ENCODE assay signal across 8 cellular contexts in the genomic region with DNA sequence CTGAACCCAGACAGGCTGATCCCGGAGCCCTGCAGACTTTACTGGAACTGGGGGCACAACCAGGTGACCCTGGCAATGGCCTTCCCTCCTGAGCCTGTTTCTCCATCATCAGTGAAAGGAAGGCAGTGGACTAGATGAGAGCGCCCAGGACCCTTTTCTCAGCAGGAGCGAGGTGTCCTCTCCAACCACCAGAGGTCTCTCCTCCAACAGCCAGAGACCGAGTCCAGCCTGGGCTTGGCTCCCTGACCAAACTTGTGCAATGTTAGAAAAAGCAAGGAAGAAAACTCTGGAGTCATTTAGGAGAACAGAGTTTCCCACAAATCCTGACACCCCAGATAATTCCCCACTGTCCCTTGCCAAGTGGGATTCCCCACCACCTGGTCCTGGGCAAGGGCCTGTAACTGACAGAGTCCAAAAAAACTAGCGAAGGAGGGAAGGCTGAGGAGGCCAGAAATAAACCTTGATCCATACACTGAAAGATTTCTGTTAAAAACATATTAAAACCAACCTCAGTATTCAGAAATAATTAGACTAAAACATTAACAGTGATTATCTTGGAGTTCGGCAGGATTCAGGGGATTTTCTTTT. TPM values are rescaled to one million over a fixed set of nuclear protein-coding genes. Genes with fewer than 3 reads are reported as not detected.
DNase-seq lines count a peak whose midpoint lies in the region; ATAC-seq and TF ChIP-seq lines count a peak whose summit lies in the region.

No MANE protein-coding gene starts in this region.

- no peak overlapping the region for H3K4me2 ChIP-seq in DOHH2 (ENCODE audit: low read length)

- no peak overlapping the region for H3K4me3 Mint-ChIP-seq in WTC11
- no peak overlapping the region for H3K4me3 Mint-ChIP-seq in naive thymus-derived CD4-positive, alpha-beta T cell
- H3K4me3 Mint-ChIP-seq in activated T-helper 2 cell treated with anti-CD3 and anti-CD28 coated beads, Interferon-gamma antibody, Interleukin-2, Interleukin-4, amounts not matched to agents 10 μg/mL and 5 μg/mL and 100 μg/mL, durations not matched to agents 14 hours and 24 hours and 36 hours (ENCODE audit: low read depth), result no peak overlapping the region

- CTCF ChIA-PET in WTC11 (lab: Charles Lee), result no interaction called here
- CTCF ChIA-PET in naive thymus-derived CD4-positive, alpha-beta T cell (lab: Charles Lee), result interaction anchor here (1.6 to 1.9 kb wide), 2 partner anchors 9 to 54 kb away, joined by 4 to 5 read pairs; no protein-coding TSS in a partner anchor

- peak in 41 of 76 experiments; percentile 3 to 57 (median 25) for DNase-seq in HUDEP-2 (lab: John Stamatoyannopoulos, UW; ENCODE audit: unreplicated experiment in 76 of 76)
- peak; percentile 55 for DNase-seq in WTC11 (ENCODE audit: low spot score)
- peak; percentile 29 to 87 (median 68) for DNase-seq in head of caudate nucleus
- DNase-seq in posterior cingulate gyrus, result peak in 8 of 10 donors; percentile 51 to 95 (median 64)
- DNase-seq in naive thymus-derived CD4-positive, alpha-beta T cell, result no peak
- DNase-seq in activated T-helper 2 cell treated with anti-CD3 and anti-CD28 coated beads, Interferon-gamma antibody, Interleukin-2, Interleukin-4, amounts not matched to agents 10 μg/mL and 5 μg/mL and 100 μg/mL, durations not matched to agents 14 hours and 24 hours and 36 hours (ENCODE audit: low spot score), result no peak
- no peak for DNase-seq in GF-D8 (lab: John Stamatoyannopoulos, UW)

- no peaks in the 10 kb centered on the region for H3K9me3 ChIP-seq in DOHH2 (ENCODE audit: control insufficient read depth, insufficient read depth, low read length)
- no peaks in the 10 kb centered on the region for H3K9me3 ChIP-seq in naive thymus-derived CD4-positive, alpha-beta T cell (ENCODE audit: control insufficient read depth in 2 of 3, low read length in 3 of 3)

- H3K4me1 ChIP-seq in DOHH2 (ENCODE audit: control insufficient read depth, low read length), result peaks cover 4% of the 10 kb centered on the region; the same call in 1 of the 2 replicates
- no peaks in the 10 kb centered on the region for H3K4me1 ChIP-seq in naive thymus-derived CD4-positive, alpha-beta T cell (ENCODE audit: control insufficient read depth in 2 of 2, insufficient read depth in 2 of 2, low read length in 2 of 2)

- intact Hi-C loops in head of caudate nucleus (cut with DNase I) (no loop called here), posterior cingulate gyrus (cut with DNase I) (loop anchor here (2.0 kb wide), 1 partner anchor 175 kb away; no protein-coding TSS in a partner anchor)
- intact Hi-C loops in naive thymus-derived CD4-positive, alpha-beta T cell (cut with micrococcal nuclease), result loop anchor here (1.0 kb wide), 2 partner anchors 174 to 389 kb away; no protein-coding TSS in a partner anchor
- intact Hi-C loops in activated T-helper 2 cell treated with anti-CD3 and anti-CD28 coated beads, Interferon-gamma antibody, Interleukin-2, Interleukin-4, amounts not matched to agents 10 μg/mL and 5 μg/mL and 100 μg/mL, durations not matched to agents 14 hours and 24 hours and 36 hours (cut with micrococcal nuclease), result no loop called here

- no peaks in the 10 kb centered on the region for H3K36me3 Mint-ChIP-seq in WTC11
- H3K36me3 Mint-ChIP-seq in naive thymus-derived CD4-positive, alpha-beta T cell, result peaks cover 0 to 3% (median 0%) of the 10 kb centered on the region in 5 donors
- no peaks in the 10 kb centered on the region for H3K36me3 Mint-ChIP-seq in activated T-helper 2 cell treated with anti-CD3 and anti-CD28 coated beads, Interferon-gamma antibody, Interleukin-2, Interleukin-4, amounts not matched to agents 10 μg/mL and 5 μg/mL and 100 μg/mL, durations not matched to agents 14 hours and 24 hours and 36 hours (ENCODE audit: low read depth)

- no peaks in the 10 kb centered on the region for H3K9me2 ChIP-seq in DOHH2 (replicated peaks; ENCODE audit: control insufficient read depth, low read length)

- no peak overlapping the region for H3K4me3 ChIP-seq in DOHH2 (ENCODE audit: low read length)
- no peak overlapping the region for H3K4me3 ChIP-seq in naive thymus-derived CD4-positive, alpha-beta T cell (ENCODE audit: low read length)

- H3K36me3 ChIP-seq in DOHH2 (ENCODE audit: control insufficient read depth, low read length), result no peaks in the 10 kb centered on the region
- H3K36me3 ChIP-seq in naive thymus-derived CD4-positive, alpha-beta T cell (ENCODE audit: control insufficient read depth in 2 of 3, insufficient read depth in 3 of 3, low read length in 3 of 3), result no peaks in the 10 kb centered on the region

- H3K27me3 Mint-ChIP-seq in WTC11 (ENCODE audit: low read depth), result no peaks in the 10 kb centered on the region
- no peaks in the 10 kb centered on the region for H3K27me3 Mint-ChIP-seq in naive thymus-derived CD4-positive, alpha-beta T cell
- no peaks in the 10 kb centered on the region for H3K27me3 Mint-ChIP-seq in activated T-helper 2 cell treated with anti-CD3 and anti-CD28 coated beads, Interferon-gamma antibody, Interleukin-2, Interleukin-4, amounts not matched to agents 10 μg/mL and 5 μg/mL and 100 μg/mL, durations not matched to agents 14 hours and 24 hours and 36 hours (ENCODE audit: low read depth)

- peak overlapping the region; percentile 83; the same call in 1 of the 2 replicates for H3K27ac Mint-ChIP-seq in WTC11
- no peak overlapping the region for H3K27ac Mint-ChIP-seq in naive thymus-derived CD4-positive, alpha-beta T cell
- no peak overlapping the region for H3K27ac Mint-ChIP-seq in activated T-helper 2 cell treated with anti-CD3 and anti-CD28 coated beads, Interferon-gamma antibody, Interleukin-2, Interleukin-4, amounts not matched to agents 10 μg/mL and 5 μg/mL and 100 μg/mL, durations not matched to agents 14 hours and 24 hours and 36 hours

- no peak overlapping the region for H3K27ac ChIP-seq in DOHH2 (ENCODE audit: low read depth, low read length)
- no peak overlapping the region for H3K27ac ChIP-seq in naive thymus-derived CD4-positive, alpha-beta T cell (ENCODE audit: low read depth, low read length)

- H3K79me2 ChIP-seq in DOHH2 (ENCODE audit: control insufficient read depth, low read length), result no peaks in the 10 kb centered on the region

- POLR2A ChIA-PET in WTC11 (lab: Charles Lee), result no interaction called here
- POLR2A ChIA-PET in naive thymus-derived CD4-positive, alpha-beta T cell (lab: Charles Lee), result no interaction called here

- peaks cover 6% of the 10 kb centered on the region for H3K4me1 Mint-ChIP-seq in WTC11
- peaks cover 0 to 3% (median 0%) of the 10 kb centered on the region in 7 donors for H3K4me1 Mint-ChIP-seq in naive thymus-derived CD4-positive, alpha-beta T cell
- H3K4me1 Mint-ChIP-seq in activated T-helper 2 cell treated with anti-CD3 and anti-CD28 coated beads, Interferon-gamma antibody, Interleukin-2, Interleukin-4, amounts not matched to agents 10 μg/mL and 5 μg/mL and 100 μg/mL, durations not matched to agents 14 hours and 24 hours and 36 hours (ENCODE audit: low read depth), result no peaks in the 10 kb centered on the region

- H3F3A ChIP-seq in DOHH2 (ENCODE audit: control insufficient read depth, insufficient read depth), result no peaks in the 10 kb centered on the region

- TF ChIP-seq CTCF in DOHH2 (IDR thresholded peaks at IDR 0.05; ENCODE audit: low read depth, low read length, poor library complexity, severe bottlenecking), result peak; percentile 72
- TF ChIP-seq CTCF in WTC11 (IDR thresholded peaks at IDR 0.05), result no peak

- peak; percentile 74 for ATAC-seq in WTC11
- ATAC-seq in naive thymus-derived CD4-positive, alpha-beta T cell, result no peak

- H4K20me1 ChIP-seq in DOHH2 (ENCODE audit: control insufficient read depth, insufficient read depth, low read depth, low read length), result no peaks in the 10 kb centered on the region

- H3K9me3 Mint-ChIP-seq in WTC11, result no peaks in the 10 kb centered on the region
- no peaks in the 10 kb centered on the region for H3K9me3 Mint-ChIP-seq in naive thymus-derived CD4-positive, alpha-beta T cell
- H3K9me3 Mint-ChIP-seq in activated T-helper 2 cell treated with anti-CD3 and anti-CD28 coated beads, Interferon-gamma antibody, Interleukin-2, Interleukin-4, amounts not matched to agents 10 μg/mL and 5 μg/mL and 100 μg/mL, durations not matched to agents 14 hours and 24 hours and 36 hours, result no peaks in the 10 kb centered on the region

- no peaks in the 10 kb centered on the region for H3K27me3 ChIP-seq in DOHH2 (ENCODE audit: control insufficient read depth, low read length)
- H3K27me3 ChIP-seq in naive thymus-derived CD4-positive, alpha-beta T cell (ENCODE audit: control insufficient read depth in 2 of 2, insufficient read depth in 2 of 2, low read length in 2 of 2), result no peaks in the 10 kb centered on the region

TF ChIP-seq in WTC11, 78 proteins besides CTCF, POLR2A, EP300 and RAD21 (continues in another document):
- no peak for TF ChIP-seq CREM (CRISPR knock-in tag; IDR thresholded peaks at IDR 0.05)

RNA-seq across cellular contexts. Expression of gene RPS6KL1, which starts 9.0 kb away (rescaled TPM):
- total RNA-seq in WTC11 (2021), result 10.6 to 12.6 TPM (median 12.2 TPM) in 3 replicates
- 10 to 100 TPM in 2 of 5 experiments, 1 to 10 TPM in 3; 3.0 to 12.8 (median 6.3) TPM for total RNA-seq in naive thymus-derived CD4-positive, alpha-beta T cell
- 1 to 10 TPM; 2.0 to 4.0 TPM for polyA plus RNA-seq in naive thymus-derived CD4-positive, alpha-beta T cell
- total RNA-seq in activated T-helper 2 cell treated with anti-CD3 and anti-CD28 coated beads, Interferon-gamma antibody, Interleukin-2, Interleukin-4, amounts not matched to agents 10 μg/mL and 5 μg/mL and 100 μg/mL, durations not matched to agents 14 hours and 24 hours and 36 hours, result 10.8 and 12.0 TPM in 2 replicates

RNA-seq across cellular contexts. Expression of gene DLST, which starts 32.4 kb away (rescaled TPM):
- 112 to 121 TPM (median 119 TPM) in 3 replicates for total RNA-seq in WTC11 (2021)
- total RNA-seq in naive thymus-derived CD4-positive, alpha-beta T cell, result 100 to 1,000 TPM in 2 of 5 experiments, 10 to 100 TPM in 3; 90.0 to 132 (median 96.5) TPM
- 1 to 10 TPM; 8.9 to 9.2 TPM for polyA plus RNA-seq in naive thymus-derived CD4-positive, alpha-beta T cell
- total RNA-seq in activated T-helper 2 cell treated with anti-CD3 and anti-CD28 coated beads, Interferon-gamma antibody, Interleukin-2, Interleukin-4, amounts not matched to agents 10 μg/mL and 5 μg/mL and 100 μg/mL, durations not matched to agents 14 hours and 24 hours and 36 hours, result 102 and 103 TPM in 2 replicates

RNA-seq across cellular contexts. Expression of gene PROX2, which starts 38.1 kb away (rescaled TPM):
- total RNA-seq in WTC11 (2021), result 0.04 to 0.27 TPM in 2 of 3 replicates, not detected in the other
- under 1 TPM in 2 of 5 experiments, not detected in 3; 0.13 to 0.54 TPM for total RNA-seq in naive thymus-derived CD4-positive, alpha-beta T cell
- polyA plus RNA-seq in naive thymus-derived CD4-positive, alpha-beta T cell, result under 1 TPM; 0.05 to 0.06 TPM
- 0.05 and 0.34 TPM in 2 replicates for total RNA-seq in activated T-helper 2 cell treated with anti-CD3 and anti-CD28 coated beads, Interferon-gamma antibody, Interleukin-2, Interleukin-4, amounts not matched to agents 10 μg/mL and 5 μg/mL and 100 μg/mL, durations not matched to agents 14 hours and 24 hours and 36 hours

RNA-seq across cellular contexts. Expression of gene PGF, which starts 41.3 kb away (rescaled TPM):
- 5.0 to 6.7 TPM (median 6.5 TPM) in 3 replicates for total RNA-seq in WTC11 (2021)
- total RNA-seq in naive thymus-derived CD4-positive, alpha-beta T cell, result under 1 TPM in 2 of 5 experiments, not detected in 3; 0.22 to 0.37 TPM
- under 1 TPM in 1 of 2 donors, not detected in 1; 0.17 TPM for polyA plus RNA-seq in naive thymus-derived CD4-positive, alpha-beta T cell
- total RNA-seq in activated T-helper 2 cell treated with anti-CD3 and anti-CD28 coated beads, Interferon-gamma antibody, Interleukin-2, Interleukin-4, amounts not matched to agents 10 μg/mL and 5 μg/mL and 100 μg/mL, durations not matched to agents 14 hours and 24 hours and 36 hours, result 0.34 and 0.39 TPM in 2 replicates

Comparison
In these comparisons a context has a peak if more than half of its experiments do, and no peak if none do; other contexts are left out.
1. DNase-seq: peak in HUDEP-2 (41 of 76), WTC11 (single experiment), head of caudate nucleus (42 of 42) and posterior cingulate gyrus (8 of 10); none in naive thymus-derived CD4-positive, alpha-beta T cell (0 of 9), activated T-helper 2 cell treated with anti-CD3 and anti-CD28 coated beads, Interferon-gamma antibody, Interleukin-2, Interleukin-4, amounts not matched to agents 10 μg/mL and 5 μg/mL and 100 μg/mL, durations not matched to agents 14 hours and 24 hours and 36 hours (single experiment) and GF-D8 (single experiment).
2. intact Hi-C loops: an anchor here in posterior cingulate gyrus (2.0 kb wide) and naive thymus-derived CD4-positive, alpha-beta T cell (1.0 kb wide); none called in head of caudate nucleus and activated T-helper 2 cell treated with anti-CD3 and anti-CD28 coated beads, Interferon-gamma antibody, Interleukin-2, Interleukin-4, amounts not matched to agents 10 μg/mL and 5 μg/mL and 100 μg/mL, durations not matched to agents 14 hours and 24 hours and 36 hours.